In the genomic region with DNA sequence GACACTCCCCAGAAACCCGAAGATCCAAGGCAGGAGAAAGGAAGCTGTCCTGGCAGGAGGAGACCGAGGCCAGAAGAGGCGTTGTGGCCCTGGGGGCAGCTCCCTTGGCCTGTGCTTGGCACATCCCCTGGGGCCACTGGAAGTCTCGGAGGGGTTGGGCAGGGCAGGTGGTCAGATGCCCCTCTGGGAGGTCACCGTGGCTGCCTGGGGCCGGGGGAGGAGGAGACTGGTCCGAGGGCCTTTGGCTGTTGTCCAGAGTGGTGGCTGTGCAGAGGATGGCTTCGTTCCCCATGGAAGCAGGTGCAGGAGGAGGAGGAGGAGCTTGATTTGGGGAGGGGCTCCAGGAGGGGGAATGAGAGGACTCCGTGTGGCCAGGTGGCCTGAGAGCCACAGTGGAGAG, we compare ENCODE assay signal across 20 cellular contexts. TPM values are rescaled to one million over a fixed set of nuclear protein-coding genes. Genes with fewer than 3 reads are reported as not detected.
DNase-seq lines count a peak whose midpoint lies in the region; ATAC-seq and TF ChIP-seq lines count a peak whose summit lies in the region.
"Had no signal": no experiment of that assay in that cellular context is flagged by ENCODE, and none has a peak within 500 bp of the region (broad histone marks: within the 10 kb centered on the region; RNA-seq: fewer than 3 reads in every experiment).

No MANE protein-coding gene starts in this region.

- no peak overlapping the region for H2BK5ac ChIP-seq in neuronal stem cell (ENCODE audit: low read length)

- H3K27ac Mint-ChIP-seq in activated CD4-positive, alpha-beta T cell treated with anti-CD3 and anti-CD28 coated beads, Interleukin-2, amount 10 ng/mL, durations not matched to agents 7 days and 5 days: peak overlapping the region; percentile 31

- H2AK5ac ChIP-seq in neuronal stem cell (ENCODE audit: low read depth, low read length): peak overlapping the region; percentile 53

- TF ChIP-seq POLR2A in GM18505 (IDR thresholded peaks at IDR 0.05; ENCODE audit: borderline replicate concordance, extremely low read depth, insufficient read depth, insufficient read length): no peak

- H3K4me2 ChIP-seq in neuronal stem cell (ENCODE audit: insufficient read depth, low read length, poor library complexity, severe bottlenecking): no peak overlapping the region
- H3K4me2 ChIP-seq: SK-N-SH had no signal

- H3K4me1 ChIP-seq in neuronal stem cell (ENCODE audit: control insufficient read depth in 2 of 2, insufficient read depth in 1 of 2, low read depth in 1 of 2, low read length in 2 of 2): peaks cover 9 to 18% of the 10 kb centered on the region in 2 donors

- no peaks in the 10 kb centered on the region for H3K36me3 Mint-ChIP-seq in activated CD4-positive, alpha-beta T cell treated with anti-CD3 and anti-CD28 coated beads, Interleukin-2, amount 10 ng/mL, durations not matched to agents 7 days and 5 days (ENCODE audit: low read depth)

- POLR2A ChIA-PET in activated CD4-positive, alpha-beta T cell treated with anti-CD3 and anti-CD28 coated beads, Interleukin-2, amount 10 ng/mL, durations not matched to agents 7 days and 5 days (lab: Charles Lee): no interaction called here

- CTCF ChIA-PET in activated CD4-positive, alpha-beta T cell treated with anti-CD3 and anti-CD28 coated beads, Interleukin-2, amount 10 ng/mL, durations not matched to agents 7 days and 5 days (lab: Charles Lee): interaction anchor here (1.0 kb wide), 1 partner anchor 14 kb away, joined by 4 read pairs; no protein-coding TSS in a partner anchor

- H3K27me3 ChIP-seq in neuronal stem cell (ENCODE audit: control insufficient read depth in 3 of 3, insufficient read depth in 3 of 3, low read depth in 1 of 3, low read length in 3 of 3): peaks cover 0 to 25% (median 9%) of the 10 kb centered on the region in 3 experiments
- H3K27me3 ChIP-seq: Peyer's patch had no signal

- peaks cover 4% of the 10 kb centered on the region for H3K79me1 ChIP-seq in neuronal stem cell (ENCODE audit: low read depth, low read length)

- peaks cover 24% of the 10 kb centered on the region for H3K4me1 Mint-ChIP-seq in activated CD4-positive, alpha-beta T cell treated with anti-CD3 and anti-CD28 coated beads, Interleukin-2, amount 10 ng/mL, durations not matched to agents 7 days and 5 days

- no peak overlapping the region for H3K14ac ChIP-seq in neuronal stem cell (ENCODE audit: low read length)

- H3K9me3 Mint-ChIP-seq in activated CD4-positive, alpha-beta T cell treated with anti-CD3 and anti-CD28 coated beads, Interleukin-2, amount 10 ng/mL, durations not matched to agents 7 days and 5 days: peaks cover 8% of the 10 kb centered on the region

- H3K18ac ChIP-seq in neuronal stem cell (ENCODE audit: low read length): no peak overlapping the region

- H2AFZ ChIP-seq in neuronal stem cell (ENCODE audit: low read length): no peak overlapping the region

- no peak overlapping the region for H3K4me3 ChIP-seq in neuronal stem cell (ENCODE audit: low read length in 2 of 2)
- H3K4me3 ChIP-seq: Peyer's patch had no signal

- H3K23ac ChIP-seq in neuronal stem cell (ENCODE audit: low read depth, low read length, poor library complexity): peak overlapping the region; percentile 44

- no peak overlapping the region for H3K27ac ChIP-seq in neuronal stem cell (replicated peaks; ENCODE audit: low read length)
- H3K27ac ChIP-seq: Peyer's patch had no signal

- peak overlapping the region; percentile 38 for H2BK15ac ChIP-seq in neuronal stem cell (ENCODE audit: low read length)

- ATAC-seq in GM18505 (IDR thresholded peaks at IDR 0.05; ENCODE audit: unreplicated experiment): no peak
- ATAC-seq: Right ventricle myocardium inferior had no signal

- H3K4ac ChIP-seq in neuronal stem cell (ENCODE audit: low read length): no peak overlapping the region

- H3K9ac ChIP-seq in neuronal stem cell (ENCODE audit: low read depth, low read length, poor library complexity): no peak overlapping the region
- H3K9ac ChIP-seq: SK-N-SH had no signal

- no peak overlapping the region for H3K4me3 Mint-ChIP-seq in activated CD4-positive, alpha-beta T cell treated with anti-CD3 and anti-CD28 coated beads, Interleukin-2, amount 10 ng/mL, durations not matched to agents 7 days and 5 days
- H3K4me3 Mint-ChIP-seq: CD14-positive monocyte had no signal

- peaks cover 8% of the 10 kb centered on the region for H3K27me3 Mint-ChIP-seq in activated CD4-positive, alpha-beta T cell treated with anti-CD3 and anti-CD28 coated beads, Interleukin-2, amount 10 ng/mL, durations not matched to agents 7 days and 5 days

- no peak overlapping the region for H2BK12ac ChIP-seq in neuronal stem cell (ENCODE audit: low read length)

- H3K36me3 ChIP-seq in neuronal stem cell (replicated peaks in 1 of 2; ENCODE audit: control insufficient read depth in 2 of 2, insufficient read depth in 2 of 2, low read length in 2 of 2): no peaks in the 10 kb centered on the region
- H3K36me3 ChIP-seq: Peyer's patch had no signal

- DNase-seq in NCI-H1417 (lab: John Stamatoyannopoulos, UW) (peak; percentile 15 to 85 (median 66)), NCI-H1417 treated with DMSO at 0.1 percent for 48 hours (lab: John Stamatoyannopoulos, UW) (no peak), NCI-H510A (lab: John Stamatoyannopoulos, UW) (peak; percentile 75), neuronal stem cell (ENCODE audit: low spot score) (no peak), DMS 273 (lab: John Stamatoyannopoulos, UW; ENCODE audit: unreplicated experiment) (no peak)
- no peak for DNase-seq in activated CD4-positive, alpha-beta T cell treated with anti-CD3 and anti-CD28 coated beads, Interleukin-2, amount 10 ng/mL, durations not matched to agents 7 days and 5 days
- no peak for DNase-seq in activated CD4-positive, alpha-beta T cell treated with anti-CD3 and anti-CD28 coated beads for 48 hours
- DNase-seq: Caco-2, DND-41, HCEC 1CT, Kasumi-1, MM.1S, NCI-H187, NCI-H226, Peyer's patch, SK-N-SH, T-helper 1 cell had no signal

- no peak overlapping the region for H4K8ac ChIP-seq in neuronal stem cell (ENCODE audit: low read depth, low read length)

- no peak overlapping the region for H4K91ac ChIP-seq in neuronal stem cell (ENCODE audit: low read depth, low read length, poor library complexity)

- H3K9me3 ChIP-seq in neuronal stem cell (replicated peaks in 1 of 2; ENCODE audit: control insufficient read depth in 2 of 2, insufficient read depth in 1 of 2, low read depth in 1 of 2, low read length in 2 of 2): peaks cover 4 to 11% of the 10 kb centered on the region in 2 donors
- H3K9me3 ChIP-seq: SK-N-SH had no signal

- H2BK120ac ChIP-seq in neuronal stem cell (ENCODE audit: low read depth, low read length): no peak overlapping the region

- WGBS in neuronal stem cell (ENCODE audit: extremely low coverage in 2 of 2, insufficient read length in 2 of 2, insufficient replicate concordance in 1 of 2), 2 donors: no CpG with 5 or more reads among the region's 9 CpGs

RNA-seq across cellular contexts. Expression of a gene that starts 3.3 kb away (rescaled TPM):
- total RNA-seq in activated CD4-positive, alpha-beta T cell treated with anti-CD3 and anti-CD28 coated beads, Interleukin-2, amount 10 ng/mL, durations not matched to agents 7 days and 5 days: 10 to 100 TPM; 18.3 to 21.4 TPM
- 21.6 TPM for polyA plus RNA-seq in neuronal stem cell (2013, experiment 1 of 2)
- 21.9 TPM for polyA plus RNA-seq in neuronal stem cell (2013, experiment 2 of 2)

RNA-seq across cellular contexts. Expression of a gene that starts 15.9 kb away (rescaled TPM):
- 1 to 10 TPM; 1.5 TPM for total RNA-seq in activated CD4-positive, alpha-beta T cell treated with anti-CD3 and anti-CD28 coated beads, Interleukin-2, amount 10 ng/mL, durations not matched to agents 7 days and 5 days
- 5.2 TPM for polyA plus RNA-seq in neuronal stem cell (2013, experiment 1 of 2)
- 4.9 TPM for polyA plus RNA-seq in neuronal stem cell (2013, experiment 2 of 2)
- polyA plus RNA-seq: CD14-positive monocyte had no signal

Comparison
In these comparisons a context has a peak if more than half of its experiments do, and no peak if none do; other contexts are left out.
1. DNase-seq: peak in NCI-H1417 (3 of 3) and NCI-H510A (single experiment); none in NCI-H1417 treated with DMSO at 0.1 percent for 48 hours (single experiment), activated CD4-positive, alpha-beta T cell treated with anti-CD3 and anti-CD28 coated beads, Interleukin-2, amount 10 ng/mL, durations not matched to agents 7 days and 5 days (single experiment), activated CD4-positive, alpha-beta T cell treated with anti-CD3 and anti-CD28 coated beads for 48 hours (single experiment), neuronal stem cell (single experiment) and DMS 273 (single experiment).